ENCODE assay signal across 8 cellular contexts in genomic region chr1:161153682-161154337, GRCh38. TPM values are rescaled to one million over a fixed set of nuclear protein-coding genes. Genes with fewer than 3 reads are reported as not detected.
DNase-seq lines count a peak whose midpoint lies in the region; ATAC-seq and TF ChIP-seq lines count a peak whose summit lies in the region.

Gene UFC1, plus strand, starts transcription at chr1:161153978. Its CDS starts 20 bp downstream, at chr1:161153998.

- no peak for TF ChIP-seq RAD21 in Ishikawa (IDR thresholded peaks at IDR 0.05; ENCODE audit: low read depth)

- no peaks in the 10 kb centered on the region for H3K9me3 Mint-ChIP-seq in Caco-2 (ENCODE audit: unreplicated experiment)

- H3K27me3 Mint-ChIP-seq in Caco-2 (ENCODE audit: insufficient read depth, unreplicated experiment): no peaks in the 10 kb centered on the region

- H3K27ac Mint-ChIP-seq in Caco-2 (ENCODE audit: unreplicated experiment): peak within 1 kb of the TSS; percentile 99

- H3K4me1 Mint-ChIP-seq in Caco-2 (ENCODE audit: low read depth, unreplicated experiment): peaks cover 12% of the 10 kb centered on the region

- peak within 1 kb of the TSS; percentile 94 to 97 for H3K27ac ChIP-seq in mucosa of rectum (ENCODE audit: low read depth in 2 of 2, low read length in 2 of 2)

- H3K36me3 Mint-ChIP-seq in Caco-2 (ENCODE audit: insufficient read depth, unreplicated experiment): peaks cover 34% of the 10 kb centered on the region

- H3K4me3 Mint-ChIP-seq in Caco-2 (ENCODE audit: unreplicated experiment): peak within 1 kb of the TSS; percentile 95

- TF ChIP-seq EP300 in Ishikawa (IDR thresholded peaks at IDR 0.05; ENCODE audit: borderline replicate concordance): no peak

- peak; percentile 85 to 88 for DNase-seq in Caco-2
- DNase-seq in OCI-M2 (lab: John Stamatoyannopoulos, UW; ENCODE audit: unreplicated experiment): peak; percentile 45
- peak; percentile 71 for DNase-seq in activated T-cell treated with anti-CD3 and anti-CD28 coated beads for 24 hours (ENCODE audit: low read depth)
- peak; percentile 78 for DNase-seq in epithelial cell of proximal tubule (ENCODE audit: low read depth)
- DNase-seq in stimulated activated CD8-positive, alpha-beta memory T cell treated with anti-CD3 and anti-CD28 coated beads, Interleukin-4, amount 100 ng/mL, for 48 hours: peak; percentile 84

- H3K4me1 ChIP-seq in Caco-2: 0 out of 2 replicates have a peak, but pooled peaks cover 2% of the 10 kb centered on the region
- peaks cover 2 to 5% of the 10 kb centered on the region in 2 donors for H3K4me1 ChIP-seq in mucosa of rectum (ENCODE audit: control insufficient read depth in 2 of 2, insufficient read depth in 2 of 2, low read length in 2 of 2)

- CTCF ChIA-PET in Caco-2 (lab: Charles Lee): interaction anchor here (1.3 kb wide), 1 partner anchor 12 kb away, joined by 10 read pairs; the partner anchor contains the start of gene PPOX

- H3K9ac ChIP-seq in mucosa of rectum (ENCODE audit: low read depth in 1 of 2, low read length in 2 of 2): peak within 1 kb of the TSS; percentile 87 to 100

- intact Hi-C loops in Caco-2 (cut with micrococcal nuclease; ENCODE audit: unreplicated experiment): loop anchor here (1.0 kb wide), 1 partner anchor 21 kb away; no protein-coding TSS in a partner anchor

- H3K9me3 ChIP-seq in Caco-2 (no peaks in the 10 kb centered on the region), mucosa of rectum (ENCODE audit: control insufficient read depth in 2 of 2, low read length in 2 of 2) (no peaks in the 10 kb centered on the region)

- H3K27me3 ChIP-seq in Caco-2 (replicated peaks; ENCODE audit: control insufficient read depth, insufficient read depth, low read length): no peaks in the 10 kb centered on the region
- no peaks in the 10 kb centered on the region for H3K27me3 ChIP-seq in mucosa of rectum (ENCODE audit: control insufficient read depth in 2 of 2, insufficient read depth in 2 of 2, low read length in 2 of 2)

- no peak for TF ChIP-seq CTCF in Caco-2 (IDR thresholded peaks at IDR 0.05; ENCODE audit: insufficient read depth in 1 of 2, low read depth in 1 of 2, low read length in 1 of 2, severe bottlenecking in 1 of 2, unreplicated experiment in 1 of 2)
- TF ChIP-seq CTCF in epithelial cell of proximal tubule (conservative IDR thresholded peaks at IDR 0.05; ENCODE audit: low read depth, low read length): no peak

- BruUV-seq in Caco-2 (replicated peaks; lab: Mats Ljungman, UMichigan): TSS peak; percentile 98

- H3K4me3 ChIP-seq in Caco-2 (ENCODE audit: low read depth, low read length): peak within 1 kb of the TSS; percentile 77
- peak within 1 kb of the TSS; percentile 71 for H3K4me3 ChIP-seq in epithelial cell of proximal tubule (ENCODE audit: low read depth, low read length)
- peak within 1 kb of the TSS; percentile 91 to 100 for H3K4me3 ChIP-seq in mucosa of rectum (ENCODE audit: low read length in 2 of 2)

- peak; percentile 86 for ATAC-seq in GM21447 (IDR thresholded peaks at IDR 0.05; ENCODE audit: unreplicated experiment)

- POLR2A ChIA-PET in Caco-2 (lab: Charles Lee): interaction anchor here (0.6 to 1.5 kb wide), 6 partner anchors 9 to 132 kb away, joined by 3 to 8 read pairs (median 4); partner anchors contain the start of genes DEDD, F11R, NDUFS2 and NIT1

- H3K36me3 ChIP-seq in Caco-2 (ENCODE audit: control insufficient read depth, insufficient read depth, low read length) (no peaks in the 10 kb centered on the region), mucosa of rectum (ENCODE audit: control insufficient read depth in 2 of 2, insufficient read depth in 2 of 2, low read length in 2 of 2) (peaks cover 5 to 17% of the 10 kb centered on the region in 2 donors)

TF ChIP-seq in Ishikawa, 13 proteins besides CTCF, POLR2A, EP300 and RAD21:
- TF ChIP-seq, protein P1, sequence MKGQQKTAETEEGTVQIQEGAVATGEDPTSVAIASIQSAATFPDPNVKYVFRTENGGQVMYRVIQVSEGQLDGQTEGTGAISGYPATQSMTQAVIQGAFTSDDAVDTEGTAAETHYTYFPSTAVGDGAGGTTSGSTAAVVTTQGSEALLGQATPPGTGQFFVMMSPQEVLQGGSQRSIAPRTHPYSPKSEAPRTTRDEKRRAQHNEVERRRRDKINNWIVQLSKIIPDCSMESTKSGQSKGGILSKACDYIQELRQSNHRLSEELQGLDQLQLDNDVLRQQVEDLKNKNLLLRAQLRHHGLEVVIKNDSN (IDR thresholded peaks at IDR 0.05): 0 out of 2 replicates have a peak, but pooled peaks have one; percentile 7
- TF ChIP-seq NFIC (IDR thresholded peaks at IDR 0.05) (no peak; the same call in 1 of the 2 replicates), FOXM1 (IDR thresholded peaks at IDR 0.05; ENCODE audit: borderline replicate concordance, low read depth) (no peak), CREB1 (IDR thresholded peaks at IDR 0.05; ENCODE audit: low read depth) (0 out of 2 replicates have a peak, but pooled peaks have one; percentile 43), TCF12 (IDR thresholded peaks at IDR 0.05; ENCODE audit: low read depth) (peak; percentile 53; the same call in 1 of the 2 replicates), EGR1 (IDR thresholded peaks at IDR 0.05) (peak; percentile 82), TAF1 (IDR thresholded peaks at IDR 0.05; ENCODE audit: low read depth) (peak; percentile 95), YY1 (IDR thresholded peaks at IDR 0.05; ENCODE audit: low read depth) (peak; percentile 100)
- TF ChIP-seq, protein P2, sequence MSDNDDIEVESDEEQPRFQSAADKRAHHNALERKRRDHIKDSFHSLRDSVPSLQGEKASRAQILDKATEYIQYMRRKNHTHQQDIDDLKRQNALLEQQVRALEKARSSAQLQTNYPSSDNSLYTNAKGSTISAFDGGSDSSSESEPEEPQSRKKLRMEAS (IDR thresholded peaks at IDR 0.05): peak; percentile 93
- TF ChIP-seq, protein P3, sequence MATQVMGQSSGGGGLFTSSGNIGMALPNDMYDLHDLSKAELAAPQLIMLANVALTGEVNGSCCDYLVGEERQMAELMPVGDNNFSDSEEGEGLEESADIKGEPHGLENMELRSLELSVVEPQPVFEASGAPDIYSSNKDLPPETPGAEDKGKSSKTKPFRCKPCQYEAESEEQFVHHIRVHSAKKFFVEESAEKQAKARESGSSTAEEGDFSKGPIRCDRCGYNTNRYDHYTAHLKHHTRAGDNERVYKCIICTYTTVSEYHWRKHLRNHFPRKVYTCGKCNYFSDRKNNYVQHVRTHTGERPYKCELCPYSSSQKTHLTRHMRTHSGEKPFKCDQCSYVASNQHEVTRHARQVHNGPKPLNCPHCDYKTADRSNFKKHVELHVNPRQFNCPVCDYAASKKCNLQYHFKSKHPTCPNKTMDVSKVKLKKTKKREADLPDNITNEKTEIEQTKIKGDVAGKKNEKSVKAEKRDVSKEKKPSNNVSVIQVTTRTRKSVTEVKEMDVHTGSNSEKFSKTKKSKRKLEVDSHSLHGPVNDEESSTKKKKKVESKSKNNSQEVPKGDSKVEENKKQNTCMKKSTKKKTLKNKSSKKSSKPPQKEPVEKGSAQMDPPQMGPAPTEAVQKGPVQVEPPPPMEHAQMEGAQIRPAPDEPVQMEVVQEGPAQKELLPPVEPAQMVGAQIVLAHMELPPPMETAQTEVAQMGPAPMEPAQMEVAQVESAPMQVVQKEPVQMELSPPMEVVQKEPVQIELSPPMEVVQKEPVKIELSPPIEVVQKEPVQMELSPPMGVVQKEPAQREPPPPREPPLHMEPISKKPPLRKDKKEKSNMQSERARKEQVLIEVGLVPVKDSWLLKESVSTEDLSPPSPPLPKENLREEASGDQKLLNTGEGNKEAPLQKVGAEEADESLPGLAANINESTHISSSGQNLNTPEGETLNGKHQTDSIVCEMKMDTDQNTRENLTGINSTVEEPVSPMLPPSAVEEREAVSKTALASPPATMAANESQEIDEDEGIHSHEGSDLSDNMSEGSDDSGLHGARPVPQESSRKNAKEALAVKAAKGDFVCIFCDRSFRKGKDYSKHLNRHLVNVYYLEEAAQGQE (IDR thresholded peaks at IDR 0.05; ENCODE audit: low read depth): no peak

RNA-seq across cellular contexts. Expression of gene UFC1, which starts in this region (rescaled TPM):
- total RNA-seq in Caco-2 (2022): 98.2 and 105 TPM in 2 replicates
- 84.7 and 117 TPM in 2 replicates for total RNA-seq in epithelial cell of proximal tubule

Comparison
In these comparisons a context has a peak if more than half of its experiments do, and no peak if none do; other contexts are left out.
1. Peak in every context shown above with its lines: DNase-seq, ATAC-seq, H3K4me3 ChIP-seq and H3K27ac ChIP-seq.